8 cellular contexts compared by ENCODE assay signal in genomic region chr15:44712108-44713005, GRCh38. TPM values are rescaled to one million over a fixed set of nuclear protein-coding genes. Genes with fewer than 3 reads are reported as not detected.
DNase-seq lines count a peak whose midpoint lies in the region; ATAC-seq, FAIRE-seq and TF ChIP-seq lines count a peak whose summit lies in the region.

No MANE protein-coding gene starts in this region.

- H3K36me3 Mint-ChIP-seq in activated CD4-positive, alpha-beta T cell treated with anti-CD3 and anti-CD28 coated beads for 36 hours (ENCODE audit: low read depth) = peaks cover 81% of the 10 kb centered on the region

- peak; percentile 50 for DNase-seq in AG08396 (ENCODE audit: low spot score)
- peak; percentile 7 for DNase-seq in NCI-H524 treated with DMSO at 0.1 percent for 48 hours (lab: John Stamatoyannopoulos, UW)
- DNase-seq in activated CD4-positive, alpha-beta T cell treated with anti-CD3 and anti-CD28 coated beads for 36 hours = peak; percentile 77
- DNase-seq in ecto neural progenitor cell (ENCODE audit: low spot score) = peak; percentile 44
- peak; percentile 52 to 69 for DNase-seq in stimulated activated CD4-positive, alpha-beta T cell treated with anti-CD3 and anti-CD28 coated beads, Interleukin-4, amount 100 ng/mL, for 4 hours
- DNase-seq in D721Med (ENCODE audit: insufficient read length, low spot score) = no peak

- H3K36me3 ChIP-seq in liver (ENCODE audit: control insufficient read depth in 4 of 4, insufficient read depth in 3 of 4, low read depth in 1 of 4, low read length in 3 of 4) = peaks cover 6 to 24% (median 24%) of the 10 kb centered on the region in 4 donors

- ATAC-seq in GM19438 (IDR thresholded peaks at IDR 0.05; ENCODE audit: low read depth, unreplicated experiment) = peak; percentile 5
- peak; percentile 24 for ATAC-seq in activated CD4-positive, alpha-beta T cell treated with anti-CD3 and anti-CD28 coated beads for 36 hours

- 3% methylated on average over 35 of the region's 35 CpGs for WGBS in liver

- FAIRE-seq in D721Med (lab: Jason Lieb, UNC) = no peak

- peaks cover 0 to 23% (median 10%) of the 10 kb centered on the region in 4 donors for H3K4me1 ChIP-seq in liver (ENCODE audit: control insufficient read depth in 4 of 4, insufficient read depth in 4 of 4, low read length in 3 of 4)

- peak in 1 of 2 donors; percentile 18 for TF ChIP-seq RAD21 in liver (IDR thresholded peaks at IDR 0.05)

- H3K9me3 ChIP-seq in liver (ENCODE audit: control insufficient read depth in 4 of 4, low read length in 3 of 4) = no peaks in the 10 kb centered on the region

- H3K4me1 Mint-ChIP-seq in activated CD4-positive, alpha-beta T cell treated with anti-CD3 and anti-CD28 coated beads for 36 hours = peaks cover 42% of the 10 kb centered on the region

- H3K9ac ChIP-seq in liver (ENCODE audit: low read depth in 1 of 2, low read length in 2 of 2) = peak overlapping the region; percentile 74 to 98

- no peak for TF ChIP-seq CTCF in liver (IDR thresholded peaks at IDR 0.05; ENCODE audit: low read depth, low read length, missing input control)
- no peak for TF ChIP-seq CTCF in D721Med (IDR thresholded peaks at IDR 0.05; ENCODE audit: insufficient read depth, missing control alignments)

- H3K4me3 ChIP-seq in liver (ENCODE audit: low read depth in 1 of 3, low read length in 3 of 3) = peak overlapping the region; percentile 56 to 93 (median 88)

- peak overlapping the region; percentile 100 for H3K27ac Mint-ChIP-seq in activated CD4-positive, alpha-beta T cell treated with anti-CD3 and anti-CD28 coated beads for 36 hours

- intact Hi-C loops in activated CD4-positive, alpha-beta T cell treated with anti-CD3 and anti-CD28 coated beads for 36 hours (cut with DNase I, micrococcal nuclease) = loop anchor here (1.0 to 5.0 kb wide), 4 partner anchors 16 to 965 kb away; partner anchors contain the start of genes PDIA3 (in 1 of the 2) and SQOR (in 1 of the 2)

- H3K27me3 Mint-ChIP-seq in activated CD4-positive, alpha-beta T cell treated with anti-CD3 and anti-CD28 coated beads for 36 hours = no peaks in the 10 kb centered on the region

- no peaks in the 10 kb centered on the region for H3K9me3 Mint-ChIP-seq in activated CD4-positive, alpha-beta T cell treated with anti-CD3 and anti-CD28 coated beads for 36 hours (ENCODE audit: low read depth)

- POLR2A ChIA-PET in activated CD4-positive, alpha-beta T cell treated with anti-CD3 and anti-CD28 coated beads for 36 hours (lab: Charles Lee) = interaction anchor here (0.5 to 13.9 kb wide), 15 partner anchors 9 to 875 kb away, joined by 3 to 474 read pairs (median 6); partner anchors contain the start of genes BLOC1S6, CTDSPL2, EIF3J and SPG11

- H3K4me3 Mint-ChIP-seq in activated CD4-positive, alpha-beta T cell treated with anti-CD3 and anti-CD28 coated beads for 36 hours = peak overlapping the region; percentile 96

- H3K27ac ChIP-seq in liver (ENCODE audit: low read depth in 1 of 2, low read length in 2 of 2) = peak overlapping the region; percentile 99

- H3K27me3 ChIP-seq in liver (ENCODE audit: control insufficient read depth in 4 of 4, insufficient read depth in 4 of 4, low read length in 3 of 4) = no peaks in the 10 kb centered on the region

- CTCF ChIA-PET in activated CD4-positive, alpha-beta T cell treated with anti-CD3 and anti-CD28 coated beads for 36 hours (lab: Charles Lee) = interaction anchor here (0.7 to 17.3 kb wide), 7 partner anchors 10 to 995 kb away, joined by 3 to 209 read pairs (median 6); partner anchors contain the start of genes SPG11 and TRIM69

TF ChIP-seq in liver, 16 proteins besides CTCF, POLR2A, EP300 and RAD21:
- TF ChIP-seq RXRA (IDR thresholded peaks at IDR 0.05) = peak in 1 of 2 donors; percentile 18
- TF ChIP-seq, protein P1, sequence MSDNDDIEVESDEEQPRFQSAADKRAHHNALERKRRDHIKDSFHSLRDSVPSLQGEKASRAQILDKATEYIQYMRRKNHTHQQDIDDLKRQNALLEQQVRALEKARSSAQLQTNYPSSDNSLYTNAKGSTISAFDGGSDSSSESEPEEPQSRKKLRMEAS (IDR thresholded peaks at IDR 0.05) = peak; percentile 43
- peak; percentile 20 for TF ChIP-seq TAF1 (conservative IDR thresholded peaks at IDR 0.05)
- TF ChIP-seq NR2F2 (IDR thresholded peaks at IDR 0.05) = no peak
- TF ChIP-seq YY1 (IDR thresholded peaks at IDR 0.05) = peak; percentile 58
- TF ChIP-seq EGR1 (IDR thresholded peaks at IDR 0.05; ENCODE audit: low read depth in 2 of 2) = no peak

RNA-seq across cellular contexts. Expression of gene B2M, which starts 1.0 kb away (rescaled TPM):
- 1,000 to 10,000 TPM; 5,181 to 7,416 TPM for total RNA-seq in activated CD4-positive, alpha-beta T cell treated with anti-CD3 and anti-CD28 coated beads for 36 hours
- total RNA-seq in liver = 1,000 to 10,000 TPM; 1,388 to 2,879 TPM
- polyA plus RNA-seq in liver = 1,000 to 10,000 TPM; 3,021 to 3,787 TPM

RNA-seq across cellular contexts. Expression of gene PATL2, which starts 1.2 kb away (rescaled TPM):
- total RNA-seq in activated CD4-positive, alpha-beta T cell treated with anti-CD3 and anti-CD28 coated beads for 36 hours = 10 to 100 TPM; 11.2 to 14.1 TPM
- total RNA-seq in liver = 1 to 10 TPM in 1 of 2 donors, under 1 TPM in 1; 0.65 to 1.0 TPM
- polyA plus RNA-seq in liver = under 1 TPM; 0.32 to 0.68 TPM

RNA-seq across cellular contexts. Expression of gene TRIM69, which starts 24.0 kb away (rescaled TPM):
- 10 to 100 TPM; 65.8 to 67.9 TPM for total RNA-seq in activated CD4-positive, alpha-beta T cell treated with anti-CD3 and anti-CD28 coated beads for 36 hours
- total RNA-seq in liver = 1 to 10 TPM; 4.9 to 5.7 TPM
- 10 to 100 TPM in 1 of 2 donors, 1 to 10 TPM in 1; 3.6 to 10.0 TPM for polyA plus RNA-seq in liver

RNA-seq across cellular contexts. Expression of gene SPG11, which starts 48.9 kb away (rescaled TPM):
- 10 to 100 TPM; 76.2 to 88.7 TPM for total RNA-seq in activated CD4-positive, alpha-beta T cell treated with anti-CD3 and anti-CD28 coated beads for 36 hours
- total RNA-seq in liver = 10 to 100 TPM; 40.0 to 65.3 TPM
- 10 to 100 TPM; 17.3 to 22.6 TPM for polyA plus RNA-seq in liver

Comparison
In these comparisons a context has a peak if more than half of its experiments do, and no peak if none do; other contexts are left out.
1. RNA of gene PATL2, which starts 1.2 kb away (total RNA-seq): 11.2 to 14.1 TPM in activated CD4-positive, alpha-beta T cell treated with anti-CD3 and anti-CD28 coated beads for 36 hours; 0.65 to 1.0 TPM in liver; every median in the first group is over 4 times any median in the second.
2. RNA of gene TRIM69, which starts 24.0 kb away (total RNA-seq): 65.8 to 67.9 TPM in activated CD4-positive, alpha-beta T cell treated with anti-CD3 and anti-CD28 coated beads for 36 hours; 4.9 to 5.7 TPM in liver; every median in the first group is over 4 times any median in the second.